Comparison of ENCODE assay signal across 12 cellular contexts in the genomic region with DNA sequence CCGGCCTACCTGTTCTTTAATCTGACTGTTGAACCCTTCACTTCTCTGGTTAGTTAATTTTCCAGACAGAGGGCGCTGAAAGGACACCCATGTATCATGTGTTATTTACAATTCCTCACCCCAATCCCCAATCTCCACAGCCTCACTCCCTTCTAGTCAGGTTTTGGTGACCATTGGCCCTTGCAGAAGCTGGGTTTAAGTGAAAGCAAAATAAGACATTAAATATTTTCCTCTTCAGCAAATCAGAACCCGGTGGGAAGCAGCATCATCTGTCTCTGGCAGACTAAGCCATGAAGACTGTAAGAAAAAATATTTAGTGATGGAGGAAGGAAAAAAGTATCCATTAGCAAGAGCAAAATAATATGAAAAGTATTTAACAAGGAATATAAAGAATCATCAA. TPM values are rescaled to one million over a fixed set of nuclear protein-coding genes. Genes with fewer than 3 reads are reported as not detected.
DNase-seq lines count a peak whose midpoint lies in the region; ATAC-seq and TF ChIP-seq lines count a peak whose summit lies in the region.
"Had no signal": no experiment of that assay in that cellular context is flagged by ENCODE, and none has a peak within 500 bp of the region (broad histone marks: within the 10 kb centered on the region; RNA-seq: fewer than 3 reads in every experiment).

No MANE protein-coding gene starts in this region.

- peaks cover 0 to 10% (median 0%) of the 10 kb centered on the region in 5 donors for H3K27me3 Mint-ChIP-seq in naive thymus-derived CD4-positive, alpha-beta T cell

- no peak overlapping the region for H3K9ac ChIP-seq in SK-N-SH

- no peak for TF ChIP-seq RAD21 in SK-N-SH (IDR thresholded peaks at IDR 0.05; ENCODE audit: low read length)

- H3K36me3 ChIP-seq in adrenal gland (replicated peaks in 1 of 2) = no peaks in the 10 kb centered on the region
- no peaks in the 10 kb centered on the region for H3K36me3 ChIP-seq in naive thymus-derived CD4-positive, alpha-beta T cell (ENCODE audit: control insufficient read depth in 2 of 3, insufficient read depth in 3 of 3, low read length in 3 of 3)
- H3K36me3 ChIP-seq in HAP-1 (replicated peaks) = no peaks in the 10 kb centered on the region
- no peaks in the 10 kb centered on the region for H3K36me3 ChIP-seq in SK-N-SH (replicated peaks in 1 of 2; ENCODE audit: control insufficient read depth in 1 of 2, insufficient read depth in 2 of 2, low read length in 1 of 2)
- H3K36me3 ChIP-seq: pancreas, thyroid gland had no signal

- H3K4me3 ChIP-seq in adrenal gland (no peak overlapping the region), HAP-1 (no peak overlapping the region), SK-N-SH (ENCODE audit: low read depth in 2 of 2, low read length in 1 of 2) (no peak overlapping the region)
- no peak overlapping the region for H3K4me3 ChIP-seq in naive thymus-derived CD4-positive, alpha-beta T cell (ENCODE audit: low read length)
- H3K4me3 ChIP-seq: pancreas, SK-N-MC, thyroid gland had no signal

- H3K4me1 ChIP-seq in adrenal gland (replicated peaks in 1 of 2) (no peaks in the 10 kb centered on the region), HAP-1 (no peaks in the 10 kb centered on the region), SK-N-SH (ENCODE audit: control insufficient read depth in 1 of 2, insufficient read depth in 2 of 2, low read depth in 1 of 2, low read length in 1 of 2) (no peaks in the 10 kb centered on the region)
- peaks cover 21% of the 10 kb centered on the region in 2 donors for H3K4me1 ChIP-seq in naive thymus-derived CD4-positive, alpha-beta T cell (ENCODE audit: control insufficient read depth in 2 of 2, insufficient read depth in 2 of 2, low read length in 2 of 2)
- H3K4me1 ChIP-seq: pancreas had no signal

- TF ChIP-seq EP300 in SK-N-SH (IDR thresholded peaks at IDR 0.05; ENCODE audit: borderline replicate concordance in 1 of 2, low read depth in 1 of 2, low read length in 1 of 2) = no peak

- CTCF ChIA-PET in naive thymus-derived CD4-positive, alpha-beta T cell (lab: Charles Lee) = no interaction called here
- CTCF ChIA-PET in SK-N-SH (lab: Yijun Ruan, JAX) = no interaction called here

- H3K27ac Mint-ChIP-seq in naive thymus-derived CD4-positive, alpha-beta T cell = peak overlapping the region in 5 of 9 donors; percentile 22 to 86 (median 71)

- no peaks in the 10 kb centered on the region for H4K20me1 ChIP-seq in SK-N-SH (ENCODE audit: insufficient read depth)

- peak overlapping the region in 2 of 10 donors; percentile 47 to 65 for H3K4me3 Mint-ChIP-seq in naive thymus-derived CD4-positive, alpha-beta T cell

- no peaks in the 10 kb centered on the region for H3K9me3 ChIP-seq in adrenal gland (replicated peaks in 1 of 3)
- H3K9me3 ChIP-seq in naive thymus-derived CD4-positive, alpha-beta T cell (ENCODE audit: control insufficient read depth in 2 of 3, low read length in 3 of 3) = no peaks in the 10 kb centered on the region
- H3K9me3 ChIP-seq in HAP-1 = no peaks in the 10 kb centered on the region
- no peaks in the 10 kb centered on the region for H3K9me3 ChIP-seq in SK-N-SH
- H3K9me3 ChIP-seq: pancreas, thyroid gland had no signal

- H3K4me2 ChIP-seq in SK-N-SH = no peak overlapping the region

- H3K4me1 Mint-ChIP-seq in naive thymus-derived CD4-positive, alpha-beta T cell = peaks cover 17 to 44% (median 31%) of the 10 kb centered on the region in 7 donors

- TF ChIP-seq POLR2A in adrenal gland (IDR thresholded peaks at IDR 0.05) = no peak

- POLR2A ChIA-PET in naive thymus-derived CD4-positive, alpha-beta T cell (lab: Charles Lee) = no interaction called here
- POLR2A ChIA-PET in SK-N-SH (lab: Yijun Ruan, JAX) = no interaction called here

- H3K27me3 ChIP-seq in adrenal gland (no peaks in the 10 kb centered on the region), HAP-1 (ENCODE audit: low read depth) (no peaks in the 10 kb centered on the region), SK-N-SH (ENCODE audit: insufficient read depth) (no peaks in the 10 kb centered on the region)
- H3K27me3 ChIP-seq in naive thymus-derived CD4-positive, alpha-beta T cell (ENCODE audit: control insufficient read depth in 2 of 2, insufficient read depth in 2 of 2, low read length in 2 of 2) = no peaks in the 10 kb centered on the region
- H3K27me3 ChIP-seq: pancreas, thyroid gland had no signal

- in situ Hi-C loops in HAP-1 (cut with MboI; ENCODE audit: low sequenced_read_pairs) = no loop called here

- no peaks in the 10 kb centered on the region for H3K79me2 ChIP-seq in SK-N-SH (ENCODE audit: insufficient read depth)

- intact Hi-C loops in adrenal gland (cut with DNase I) = no loop called here
- intact Hi-C loops in naive thymus-derived CD4-positive, alpha-beta T cell (cut with micrococcal nuclease) = no loop called here

- 29 to 55% (median 30%) methylated on average over 3 of the region's 3 CpGs for WGBS in adrenal gland, 4 donors
- WGBS in SK-N-SH (ENCODE audit: low lambda C conversion rate) = 3% methylated on average over 3 of the region's 3 CpGs

- H3F3A ChIP-seq in SK-N-SH (replicated peaks; ENCODE audit: insufficient read depth) = no peaks in the 10 kb centered on the region

- H3K27ac ChIP-seq in adrenal gland (peak overlapping the region in 2 of 5 donors; percentile 24 to 62), SK-N-SH (ENCODE audit: low read depth in 2 of 2, low read length in 1 of 2) (no peak overlapping the region)
- no peak overlapping the region for H3K27ac ChIP-seq in naive thymus-derived CD4-positive, alpha-beta T cell (ENCODE audit: low read depth, low read length)
- H3K27ac ChIP-seq: pancreas, SK-N-MC, thyroid gland had no signal

- no peak overlapping the region for H2AFZ ChIP-seq in SK-N-SH (ENCODE audit: low read depth)

- H3K9me2 ChIP-seq in SK-N-SH = no peaks in the 10 kb centered on the region

- DNase-seq in GM10266 (ENCODE audit: extremely low spot score) (peak; percentile 47), adrenal gland (peak in 5 of 7 donors; percentile 37 to 72 (median 60)), HuH-7.5 (ENCODE audit: low spot score) (no peak), HK-2 (ENCODE audit: unreplicated experiment) (no peak), HAP-1 (ENCODE audit: low spot score in 2 of 2) (no peak), SK-N-SH (no peak)
- DNase-seq in naive thymus-derived CD4-positive, alpha-beta T cell = peak in 4 of 9 donors; percentile 13 to 40 (median 28)
- DNase-seq: cortex of kidney had no signal

- peaks cover 0 to 4% (median 0%) of the 10 kb centered on the region in 11 donors for H3K9me3 Mint-ChIP-seq in naive thymus-derived CD4-positive, alpha-beta T cell

- ATAC-seq in HG03095 (IDR thresholded peaks at IDR 0.05; ENCODE audit: unreplicated experiment) = peak; percentile 35
- ATAC-seq in naive thymus-derived CD4-positive, alpha-beta T cell = peak; percentile 28

- TF ChIP-seq CTCF in GM10266 (IDR thresholded peaks at IDR 0.05; ENCODE audit: control insufficient read depth, insufficient read depth, low read depth, missing control alignments) = no peak
- TF ChIP-seq CTCF in adrenal gland (IDR thresholded peaks at IDR 0.05) = no peak
- TF ChIP-seq CTCF in SK-N-SH (IDR thresholded peaks at IDR 0.05) = no peak

- peaks cover 0 to 7% (median 0%) of the 10 kb centered on the region in 5 donors for H3K36me3 Mint-ChIP-seq in naive thymus-derived CD4-positive, alpha-beta T cell

TF ChIP-seq in SK-N-SH, 30 proteins besides CTCF, POLR2A, EP300 and RAD21 (continues in another document):
- TF ChIP-seq NFIC (IDR thresholded peaks at IDR 0.05; ENCODE audit: borderline replicate concordance) (no peak), EZH2phosphoT487 (IDR thresholded peaks at IDR 0.05; ENCODE audit: borderline replicate concordance, low read depth) (no peak), ELF1 (IDR thresholded peaks at IDR 0.05) (no peak)
- TF ChIP-seq, protein P1, sequence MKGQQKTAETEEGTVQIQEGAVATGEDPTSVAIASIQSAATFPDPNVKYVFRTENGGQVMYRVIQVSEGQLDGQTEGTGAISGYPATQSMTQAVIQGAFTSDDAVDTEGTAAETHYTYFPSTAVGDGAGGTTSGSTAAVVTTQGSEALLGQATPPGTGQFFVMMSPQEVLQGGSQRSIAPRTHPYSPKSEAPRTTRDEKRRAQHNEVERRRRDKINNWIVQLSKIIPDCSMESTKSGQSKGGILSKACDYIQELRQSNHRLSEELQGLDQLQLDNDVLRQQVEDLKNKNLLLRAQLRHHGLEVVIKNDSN (IDR thresholded peaks at IDR 0.05; ENCODE audit: borderline replicate concordance, low read depth) = no peak
- TF ChIP-seq, protein P2, sequence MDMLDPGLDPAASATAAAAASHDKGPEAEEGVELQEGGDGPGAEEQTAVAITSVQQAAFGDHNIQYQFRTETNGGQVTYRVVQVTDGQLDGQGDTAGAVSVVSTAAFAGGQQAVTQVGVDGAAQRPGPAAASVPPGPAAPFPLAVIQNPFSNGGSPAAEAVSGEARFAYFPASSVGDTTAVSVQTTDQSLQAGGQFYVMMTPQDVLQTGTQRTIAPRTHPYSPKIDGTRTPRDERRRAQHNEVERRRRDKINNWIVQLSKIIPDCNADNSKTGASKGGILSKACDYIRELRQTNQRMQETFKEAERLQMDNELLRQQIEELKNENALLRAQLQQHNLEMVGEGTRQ (IDR thresholded peaks at IDR 0.05; ENCODE audit: borderline replicate concordance, low read depth, low read length) = no peak

RNA-seq across cellular contexts. Expression of a gene that starts 9.4 kb away (rescaled TPM):
- 100 to 1,000 TPM in 1 of 8 donors, 10 to 100 TPM in 4, 1 to 10 TPM in 3; 2.9 to 135 (median 19.3) TPM for total RNA-seq in adrenal gland
- polyA plus RNA-seq in adrenal gland (10 to 100 TPM in 2 of 3 donors, 1 to 10 TPM in 1; 7.4 to 20.1 (median 16.9) TPM), SK-N-SH (2012; rRNA removed) (not detected in 2 replicates)
- total RNA-seq in naive thymus-derived CD4-positive, alpha-beta T cell = 10 to 100 TPM in 4 of 5 experiments, 1 to 10 TPM in 1; 8.5 to 43.4 (median 12.1) TPM
- polyA plus RNA-seq in naive thymus-derived CD4-positive, alpha-beta T cell = under 1 TPM; 0.59 to 0.67 TPM
- polyA plus RNA-seq in SK-N-SH (2012; cell fraction: cytosol; rRNA removed) = not detected in 2 replicates
- polyA plus RNA-seq in SK-N-SH (2012; cell fraction: nucleus; rRNA removed) = not detected in 2 replicates

RNA-seq across cellular contexts. Expression of a gene that starts 38.2 kb away (rescaled TPM):
- 100 to 1,000 TPM in 6 of 8 donors, 10 to 100 TPM in 2; 51.7 to 627 (median 164) TPM for total RNA-seq in adrenal gland
- polyA plus RNA-seq in adrenal gland (100 to 1,000 TPM in 1 of 3 donors, 10 to 100 TPM in 2; 33.1 to 104 (median 69.2) TPM), SK-N-SH (2012; rRNA removed) (not detected in 2 replicates)
- 100 to 1,000 TPM in 1 of 5 experiments, 10 to 100 TPM in 4; 16.4 to 229 (median 52.1) TPM for total RNA-seq in naive thymus-derived CD4-positive, alpha-beta T cell
- polyA plus RNA-seq in naive thymus-derived CD4-positive, alpha-beta T cell = 10 to 100 TPM in 1 of 2 donors, 1 to 10 TPM in 1; 3.1 to 10.7 TPM
- not detected in 2 replicates for polyA plus RNA-seq in SK-N-SH (2012; cell fraction: cytosol; rRNA removed)
- polyA plus RNA-seq in SK-N-SH (2012; cell fraction: nucleus; rRNA removed) = not detected in 2 replicates

RNA-seq across cellular contexts. Expression of a gene that starts 38.6 kb away (rescaled TPM):
- 100 to 1,000 TPM in 1 of 8 donors, 10 to 100 TPM in 2, 1 to 10 TPM in 5; 1.5 to 208 (median 9.4) TPM for total RNA-seq in adrenal gland
- 100 to 1,000 TPM in 2 of 3 donors, 1 to 10 TPM in 1; 8.8 to 189 (median 151) TPM for polyA plus RNA-seq in adrenal gland
- 10 to 100 TPM in 2 of 5 experiments, 1 to 10 TPM in 3; 5.3 to 38.9 (median 9.4) TPM for total RNA-seq in naive thymus-derived CD4-positive, alpha-beta T cell
- 1 to 10 TPM; 1.2 to 1.4 TPM for polyA plus RNA-seq in naive thymus-derived CD4-positive, alpha-beta T cell
- not detected in 2 replicates for polyA plus RNA-seq in SK-N-SH (2012; rRNA removed)
- 0.09 TPM in 1 of 2 replicates, not detected in the other for polyA plus RNA-seq in SK-N-SH (2012; cell fraction: cytosol; rRNA removed)
- not detected in 2 replicates for polyA plus RNA-seq in SK-N-SH (2012; cell fraction: nucleus; rRNA removed)

Comparison
In these comparisons a context has a peak if more than half of its experiments do, and no peak if none do; other contexts are left out.
1. DNase-seq: peak in GM10266 (single experiment) and adrenal gland (5 of 7); none in HuH-7.5 (single experiment), HK-2 (single experiment), HAP-1 (0 of 2) and SK-N-SH (single experiment).
2. RNA of a gene that starts 9.4 kb away (polyA plus RNA-seq): 7.4 to 20.1 TPM in adrenal gland; 0.59 to 0.67 TPM in naive thymus-derived CD4-positive, alpha-beta T cell and not detected in SK-N-SH; every median in the first group is over 4 times any median in the second.
3. RNA of a gene that starts 38.6 kb away (polyA plus RNA-seq): 8.8 to 189 TPM in adrenal gland; 1.2 to 1.4 TPM in naive thymus-derived CD4-positive, alpha-beta T cell and 0.09 TPM in SK-N-SH; every median in the first group is over 4 times any median in the second.